In the genomic region with DNA sequence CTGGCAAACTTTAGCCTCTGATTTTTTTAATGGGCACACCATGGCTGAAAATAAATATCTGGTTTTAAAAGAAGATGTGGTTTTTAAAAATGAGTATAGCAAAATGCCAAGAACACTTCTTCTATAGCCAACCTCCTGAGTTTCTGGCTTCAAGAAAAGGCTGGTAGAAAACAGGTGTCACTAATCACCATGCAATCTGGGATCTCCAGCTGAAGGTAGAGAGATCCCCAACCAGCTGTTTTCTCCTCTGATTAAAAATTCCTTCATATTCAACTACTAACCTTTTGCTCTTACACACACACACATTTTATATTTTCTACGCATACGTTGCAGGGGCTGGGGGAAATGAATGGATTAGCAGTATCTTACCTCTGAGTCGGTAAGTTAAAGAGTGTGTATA, we compare ENCODE assay signal across 28 cellular contexts.
"Had no signal": no experiment of that assay in that cellular context is flagged by ENCODE, and none has a peak within 500 bp of the region (broad histone marks: within the 10 kb centered on the region; RNA-seq: fewer than 3 reads in every experiment).

No MANE protein-coding gene starts in this region.

- H3K4me3 ChIP-seq: stomach, suprapubic skin, testis, thoracic aorta, thyroid gland, tibial artery, tibial nerve, transverse colon, upper lobe of left lung, upper lobe of right lung, uterus, vagina had no signal

- H3K9me3 ChIP-seq: stomach, suprapubic skin, testis, thoracic aorta, thyroid gland, tibial artery, tibial nerve, transverse colon, upper lobe of left lung, upper lobe of right lung, uterus, vagina had no signal

- DNase-seq: stimulated activated CD4-positive, alpha-beta T cell treated with anti-CD3 and anti-CD28 coated beads, Interleukin-2, amount 100 ng/mL, for 48 hours; stimulated activated CD4-positive, alpha-beta T cell treated with anti-CD3 and anti-CD28 coated beads, Interleukin-4, amount 100 ng/mL, for 1 hour; stimulated activated CD4-positive, alpha-beta T cell treated with anti-CD3 and anti-CD28 coated beads, Interleukin-4, amount 100 ng/mL, for 24 hours; stimulated activated CD4-positive, alpha-beta T cell treated with anti-CD3 and anti-CD28 coated beads, Interleukin-4, amount 100 ng/mL, for 4 hours; stimulated activated CD8-positive, alpha-beta memory T cell treated with anti-CD3 and anti-CD28 coated beads, Interleukin-4, amount 100 ng/mL, for 48 hours; stimulated activated naive B cell treated with anti-CD40 and anti-IgM and Interleukin-4, amounts not matched to agents 10 μg/mL and 1 μg/mL and 100 μg/mL, for 72 hours; stimulated activated naive CD4-positive, alpha-beta T cell; stimulated activated naive CD4-positive, alpha-beta T cell treated with Interleukin-2 at 50 U/mL for 16 hours; stimulated activated naive CD8-positive, alpha-beta T cell treated with anti-CD3 and anti-CD28 coated beads, Interleukin-15, amount 100 ng/mL, for 72 hours; stimulated activated naive CD8-positive, alpha-beta T cell treated with anti-CD3 and anti-CD28 coated beads, Interleukin-15, Interleukin-2, amounts not matched to agents 100 U/mL and 50 U/mL, for 24 hours; stomach; substantia nigra; testis; thyroid gland; tibial artery; transverse colon; trophoblast cell; upper lobe of left lung; upper lobe of right lung; uterus had no signal

- H3K4me3 Mint-ChIP-seq: stimulated activated effector memory CD8-positive, alpha-beta T cell treated with anti-CD3 and anti-CD28 coated beads, Interleukin-12 subunit alpha, Interleukin-12 subunit beta, amount 100 ng/mL, for 72 hours; stimulated activated memory B cell treated with anti-CD40 and anti-IgM and Interleukin-4, amounts not matched to agents 10 μg/mL and 1 μg/mL and 100 μg/mL, for 72 hours; stimulated activated naive B cell treated with anti-CD40 and anti-IgM and Interleukin-4, amounts not matched to agents 10 μg/mL and 1 μg/mL and 100 μg/mL, for 72 hours; stimulated activated naive CD8-positive, alpha-beta T cell treated with anti-CD3 and anti-CD28 coated beads, Interleukin-15, amount 100 ng/mL, for 72 hours; stimulated activated naive CD8-positive, alpha-beta T cell treated with anti-CD3 and anti-CD28 coated beads, Interleukin-15, Interleukin-2, amounts not matched to agents 100 ng/mL and 50 ng/mL, for 24 hours; type B pancreatic cell had no signal

- H3K27me3 Mint-ChIP-seq: stimulated activated memory B cell treated with anti-CD40 and anti-IgM and Interleukin-4, amounts not matched to agents 10 μg/mL and 1 μg/mL and 100 μg/mL, for 72 hours; stimulated activated naive B cell treated with anti-CD40 and anti-IgM and Interleukin-4, amounts not matched to agents 10 μg/mL and 1 μg/mL and 100 μg/mL, for 72 hours; stimulated activated naive CD8-positive, alpha-beta T cell treated with anti-CD3 and anti-CD28 coated beads, Interleukin-15, amount 100 ng/mL, for 72 hours; stimulated activated naive CD8-positive, alpha-beta T cell treated with anti-CD3 and anti-CD28 coated beads, Interleukin-15, Interleukin-2, amounts not matched to agents 100 ng/mL and 50 ng/mL, for 24 hours; type B pancreatic cell had no signal

- H3K4me1 ChIP-seq: stomach, suprapubic skin, testis, thyroid gland, tibial artery, tibial nerve, transverse colon, upper lobe of left lung, upper lobe of right lung, uterus, vagina had no signal

- H3K27me3 ChIP-seq: stomach, suprapubic skin, testis, thyroid gland, tibial artery, tibial nerve, transverse colon, upper lobe of left lung, upper lobe of right lung, uterus, vagina had no signal

- H3K27ac ChIP-seq: stomach, suprapubic skin, testis, thoracic aorta, thyroid gland, tibial artery, tibial nerve, transverse colon, upper lobe of left lung, upper lobe of right lung, uterus, vagina had no signal

- H3K4me1 Mint-ChIP-seq: stimulated activated effector memory CD8-positive, alpha-beta T cell treated with anti-CD3 and anti-CD28 coated beads, Interleukin-12 subunit alpha, Interleukin-12 subunit beta, amount 100 ng/mL, for 72 hours; stimulated activated memory B cell treated with anti-CD40 and anti-IgM and Interleukin-4, amounts not matched to agents 10 μg/mL and 1 μg/mL and 100 μg/mL, for 72 hours; stimulated activated naive B cell treated with anti-CD40 and anti-IgM and Interleukin-4, amounts not matched to agents 10 μg/mL and 1 μg/mL and 100 μg/mL, for 72 hours; stimulated activated naive CD8-positive, alpha-beta T cell treated with anti-CD3 and anti-CD28 coated beads, Interleukin-15, amount 100 ng/mL, for 72 hours had no signal

- H3K36me3 Mint-ChIP-seq: stimulated activated effector memory CD8-positive, alpha-beta T cell treated with anti-CD3 and anti-CD28 coated beads, Interleukin-12 subunit alpha, Interleukin-12 subunit beta, amount 100 ng/mL, for 72 hours; stimulated activated memory B cell treated with anti-CD40 and anti-IgM and Interleukin-4, amounts not matched to agents 10 μg/mL and 1 μg/mL and 100 μg/mL, for 72 hours; stimulated activated naive B cell treated with anti-CD40 and anti-IgM and Interleukin-4, amounts not matched to agents 10 μg/mL and 1 μg/mL and 100 μg/mL, for 72 hours; type B pancreatic cell had no signal

- H3K36me3 ChIP-seq: stomach, suprapubic skin, thoracic aorta, thyroid gland, tibial artery, tibial nerve, transverse colon, upper lobe of left lung, upper lobe of right lung, uterus, vagina had no signal

- H3K27ac Mint-ChIP-seq: stimulated activated effector memory CD8-positive, alpha-beta T cell treated with anti-CD3 and anti-CD28 coated beads, Interleukin-12 subunit alpha, Interleukin-12 subunit beta, amount 100 ng/mL, for 72 hours; stimulated activated memory B cell treated with anti-CD40 and anti-IgM and Interleukin-4, amounts not matched to agents 10 μg/mL and 1 μg/mL and 100 μg/mL, for 72 hours; stimulated activated naive B cell treated with anti-CD40 and anti-IgM and Interleukin-4, amounts not matched to agents 10 μg/mL and 1 μg/mL and 100 μg/mL, for 72 hours; stimulated activated naive CD8-positive, alpha-beta T cell treated with anti-CD3 and anti-CD28 coated beads, Interleukin-15, amount 100 ng/mL, for 72 hours; stimulated activated naive CD8-positive, alpha-beta T cell treated with anti-CD3 and anti-CD28 coated beads, Interleukin-15, Interleukin-2, amounts not matched to agents 100 ng/mL and 50 ng/mL, for 24 hours; type B pancreatic cell had no signal

- H3K9me3 Mint-ChIP-seq: stimulated activated memory B cell treated with anti-CD40 and anti-IgM and Interleukin-4, amounts not matched to agents 10 μg/mL and 1 μg/mL and 100 μg/mL, for 72 hours; stimulated activated naive B cell treated with anti-CD40 and anti-IgM and Interleukin-4, amounts not matched to agents 10 μg/mL and 1 μg/mL and 100 μg/mL, for 72 hours; stimulated activated naive CD8-positive, alpha-beta T cell treated with anti-CD3 and anti-CD28 coated beads, Interleukin-15, Interleukin-2, amounts not matched to agents 100 ng/mL and 50 ng/mL, for 24 hours; type B pancreatic cell had no signal
